ENCODE assay signal across 33 cellular contexts in the genomic region with DNA sequence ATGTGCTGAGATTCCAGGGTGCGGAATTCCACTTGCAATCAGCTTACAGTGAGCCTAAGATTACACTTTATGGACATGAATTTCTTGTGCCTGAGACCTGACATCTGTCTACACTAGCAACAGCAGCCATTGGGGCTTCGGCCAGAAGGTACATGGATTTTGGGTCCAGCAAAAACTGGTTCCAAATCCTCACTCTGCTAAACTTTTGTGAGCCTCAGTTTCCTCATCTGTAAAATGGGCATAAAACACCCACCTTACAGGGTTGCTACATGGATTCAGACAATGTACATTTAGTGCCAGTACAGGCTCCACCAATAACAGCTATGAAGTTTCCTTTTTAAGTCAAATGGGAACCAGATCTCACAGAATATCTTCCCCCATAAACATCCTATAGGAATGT. TPM values are rescaled to one million over a fixed set of nuclear protein-coding genes. Genes with fewer than 3 reads are reported as not detected.
"Had no signal": no experiment of that assay in that cellular context is flagged by ENCODE, and none has a peak within 500 bp of the region (broad histone marks: within the 10 kb centered on the region; RNA-seq: fewer than 3 reads in every experiment).

No MANE protein-coding gene starts in this region.

- H3K9me3 ChIP-seq: heart right ventricle, left lung, mucosa of descending colon, neutrophil, pancreas, prostate gland, right atrium auricular region, spleen, thoracic aorta, tibial nerve, upper lobe of left lung had no signal

- H3K27me3 ChIP-seq: dorsolateral prefrontal cortex, left lung, neutrophil, pancreas, right atrium auricular region, spleen, tibial nerve, upper lobe of left lung had no signal

- H3K27me3 Mint-ChIP-seq: naive B cell; stimulated activated naive B cell treated with anti-CD40 and anti-IgM and Interleukin-4, amounts not matched to agents 10 μg/mL and 1 μg/mL and 100 μg/mL, for 72 hours; stimulated activated naive CD8-positive, alpha-beta T cell treated with anti-CD3 and anti-CD28 coated beads, Interleukin-15, Interleukin-2, amounts not matched to agents 100 ng/mL and 50 ng/mL, for 24 hours had no signal

- H3K36me3 ChIP-seq: heart right ventricle, left lung, neutrophil, pancreas, prostate gland, right atrium auricular region, spleen, thoracic aorta, tibial nerve, upper lobe of left lung had no signal

- H3K4me1 Mint-ChIP-seq: endodermal cell, mesothelial cell of epicardium, neural crest cell had no signal

- H3K4me3 Mint-ChIP-seq: endodermal cell; mesothelial cell of epicardium; naive B cell; natural killer cell treated with Interleukin-12 subunit alpha and Interleukin-12 subunit beta and Interleukin-15 and Interleukin-18, amount 100 ng/mL, for 72 hours; neural crest cell; stimulated activated naive CD8-positive, alpha-beta T cell treated with anti-CD3 and anti-CD28 coated beads, Interleukin-15, Interleukin-2, amounts not matched to agents 100 ng/mL and 50 ng/mL, for 24 hours had no signal

- ATAC-seq: esophagus mucosa; heart right ventricle; left cardiac atrium; left lung; mucosa of descending colon; natural killer cell treated with Interleukin-12 subunit alpha and Interleukin-12 subunit beta and Interleukin-15 and Interleukin-18, amount 100 ng/mL, for 72 hours; pancreas had no signal

- H3K4me1 ChIP-seq: left lung, pancreas, prostate gland, right atrium auricular region, tibial nerve, upper lobe of left lung had no signal

- H3K36me3 Mint-ChIP-seq: mesothelial cell of epicardium; naive B cell; natural killer cell treated with Interleukin-12 subunit alpha and Interleukin-12 subunit beta and Interleukin-15 and Interleukin-18, amount 100 ng/mL, for 72 hours had no signal

- H3K4me3 ChIP-seq: dorsolateral prefrontal cortex, heart right ventricle, left lung, mucosa of descending colon, pancreas, prostate gland, right atrium auricular region, skin epidermis, spleen, thoracic aorta, tibial nerve, upper lobe of left lung had no signal

- DNase-seq: dorsolateral prefrontal cortex; effector CD4-positive, alpha-beta T cell; endodermal cell; foreskin fibroblast; glutamatergic neuron; heart right ventricle; hippocampal formation; left cardiac atrium; left lung; mesenchymal stem cell; mucosa of descending colon; naive B cell; pancreas; spleen; stimulated activated CD4-positive, alpha-beta T cell treated with anti-CD3 and anti-CD28 coated beads, Interleukin-4, amount 100 ng/mL, for 4 hours; upper lobe of left lung had no signal

- H3K27ac ChIP-seq: dorsolateral prefrontal cortex, epithelial cell of prostate, heart right ventricle, left lung, neutrophil, pancreas, prostate gland, right atrium auricular region, spleen, thoracic aorta, tibial nerve, upper lobe of left lung had no signal

- H3K9me3 Mint-ChIP-seq: endodermal cell; mesothelial cell of epicardium; naive B cell; natural killer cell treated with Interleukin-12 subunit alpha and Interleukin-12 subunit beta and Interleukin-15 and Interleukin-18, amount 100 ng/mL, for 72 hours; neural crest cell; stimulated activated naive B cell treated with anti-CD40 and anti-IgM and Interleukin-4, amounts not matched to agents 10 μg/mL and 1 μg/mL and 100 μg/mL, for 72 hours; stimulated activated naive CD8-positive, alpha-beta T cell treated with anti-CD3 and anti-CD28 coated beads, Interleukin-15, Interleukin-2, amounts not matched to agents 100 ng/mL and 50 ng/mL, for 24 hours had no signal

- H3K27ac Mint-ChIP-seq: endodermal cell; mesothelial cell of epicardium; natural killer cell treated with Interleukin-12 subunit alpha and Interleukin-12 subunit beta and Interleukin-15 and Interleukin-18, amount 100 ng/mL, for 72 hours; stimulated activated naive CD8-positive, alpha-beta T cell treated with anti-CD3 and anti-CD28 coated beads, Interleukin-15, Interleukin-2, amounts not matched to agents 100 ng/mL and 50 ng/mL, for 24 hours had no signal

RNA-seq across cellular contexts. Expression of gene RHEX, which starts 30.8 kb away (rescaled TPM):
- total RNA-seq: endodermal cell, lung microvascular endothelial cell, mesothelial cell of epicardium, right atrium auricular region had no signal

RNA-seq across cellular contexts. Expression of gene AVPR1B, which starts 33.4 kb away (rescaled TPM):
- total RNA-seq: esophagus mucosa; heart right ventricle; kidney epithelial cell; left cardiac atrium; left lung; lower leg skin; lung microvascular endothelial cell; mesothelial cell of epicardium; natural killer cell treated with Interleukin-12 subunit alpha and Interleukin-12 subunit beta and Interleukin-15 and Interleukin-18, amount 100 ng/mL, for 72 hours; neural crest cell; omental fat pad; prostate gland; right atrium auricular region; spleen; thoracic aorta; tibial nerve; upper lobe of left lung had no signal
- polyA plus RNA-seq: heart right ventricle, spleen had no signal
